12 cellular contexts compared by ENCODE assay signal in the genomic region with DNA sequence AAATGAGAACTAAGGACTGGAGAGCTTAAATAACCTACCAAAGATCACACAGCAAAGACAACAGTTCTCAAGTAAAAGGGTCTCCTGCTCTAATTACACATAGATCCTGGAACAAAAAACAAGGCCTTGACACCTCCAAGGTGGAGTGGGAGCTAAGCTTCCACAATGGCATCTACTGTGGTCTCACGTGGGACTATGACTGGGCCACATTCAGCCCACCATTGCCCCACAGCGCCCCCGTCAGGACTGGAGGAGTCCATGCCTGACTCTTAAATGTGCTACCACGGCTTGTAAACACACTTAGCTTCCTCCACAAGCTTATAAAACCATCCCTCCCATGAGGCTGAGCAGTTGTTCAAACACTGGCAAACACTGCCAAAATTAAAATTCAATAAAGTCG.
DNase-seq lines count a peak whose midpoint lies in the region; ATAC-seq and TF ChIP-seq lines count a peak whose summit lies in the region.
"Had no signal": no experiment of that assay in that cellular context is flagged by ENCODE, and none has a peak within 500 bp of the region (broad histone marks: within the 10 kb centered on the region; RNA-seq: fewer than 3 reads in every experiment).

No MANE protein-coding gene starts in this region.

- ATAC-seq in GM19452 (IDR thresholded peaks at IDR 0.05; ENCODE audit: unreplicated experiment) (no peak), upper lobe of right lung (no peak)
- ATAC-seq: body of pancreas had no signal

- no peak overlapping the region for H3K4ac ChIP-seq in mesenchymal stem cell (ENCODE audit: low read depth in 1 of 2, low read length in 2 of 2)

- no peaks in the 10 kb centered on the region for H3K79me2 ChIP-seq in MM.1S (ENCODE audit: low read length)

- no peak overlapping the region for H2BK120ac ChIP-seq in mesenchymal stem cell (ENCODE audit: low read depth, low read length)

- H3K4me3 ChIP-seq in MM.1S (ENCODE audit: low read length) = no peak overlapping the region
- H3K4me3 ChIP-seq in choroid plexus epithelial cell (ENCODE audit: low read depth, low read length) = no peak overlapping the region
- no peak overlapping the region for H3K4me3 ChIP-seq in mesenchymal stem cell (ENCODE audit: insufficient read depth in 1 of 2, low read depth in 1 of 2, low read length in 2 of 2)
- H3K4me3 ChIP-seq in upper lobe of right lung = no peak overlapping the region
- H3K4me3 ChIP-seq: BLaER1, body of pancreas had no signal

- no peak overlapping the region for H3K27ac ChIP-seq in MM.1S (ENCODE audit: low read length)
- H3K27ac ChIP-seq in mesenchymal stem cell (ENCODE audit: low read length, poor library complexity, severe bottlenecking) = no peak overlapping the region
- no peak overlapping the region for H3K27ac ChIP-seq in upper lobe of right lung
- H3K27ac ChIP-seq: BLaER1 had no signal

- no peak overlapping the region for H3K18ac ChIP-seq in mesenchymal stem cell (ENCODE audit: low read depth in 1 of 2, low read length in 2 of 2)

- no peaks in the 10 kb centered on the region for H3K79me1 ChIP-seq in mesenchymal stem cell (replicated peaks; ENCODE audit: low read length, poor library complexity, severe bottlenecking)

- TF ChIP-seq CTCF in MM.1S (IDR thresholded peaks at IDR 0.05; ENCODE audit: low read length) = peak; percentile 15
- TF ChIP-seq CTCF in choroid plexus epithelial cell (conservative IDR thresholded peaks at IDR 0.05; ENCODE audit: low read depth, low read length) = peak; percentile 28
- TF ChIP-seq CTCF in upper lobe of right lung (IDR thresholded peaks at IDR 0.05) = no peak

- no peaks in the 10 kb centered on the region for H3K36me3 ChIP-seq in MM.1S (replicated peaks; ENCODE audit: insufficient read depth, low read length)
- H3K36me3 ChIP-seq in mesenchymal stem cell (ENCODE audit: control insufficient read depth in 1 of 2, insufficient read depth in 2 of 2, low read depth in 1 of 2, low read length in 2 of 2) = no peaks in the 10 kb centered on the region
- no peaks in the 10 kb centered on the region for H3K36me3 ChIP-seq in upper lobe of right lung
- H3K36me3 ChIP-seq: BLaER1 had no signal

- H4K8ac ChIP-seq in mesenchymal stem cell (ENCODE audit: low read length) = no peak overlapping the region

- H3K23ac ChIP-seq in mesenchymal stem cell (ENCODE audit: low read length in 2 of 2) = no peak overlapping the region

- no peak overlapping the region for H2BK5ac ChIP-seq in mesenchymal stem cell (ENCODE audit: low read depth, low read length, poor library complexity, severe bottlenecking)

- DNase-seq in activated CD4-positive, alpha-beta T cell treated with anti-CD3 and anti-CD28 coated beads, Interleukin-2, amount 50 U/mL, for 48 hours = peak; percentile 56 to 58
- no peak for DNase-seq in activated CD4-positive, alpha-beta T cell treated with anti-CD3 and anti-CD28 coated beads for 1 hour
- no peak for DNase-seq in MM.1S
- DNase-seq in choroid plexus epithelial cell (ENCODE audit: low read depth) = no peak
- DNase-seq in stimulated activated CD4-positive, alpha-beta T cell treated with anti-CD3 and anti-CD28 coated beads, TNF-alpha, amount 100 ng/mL, for 48 hours (ENCODE audit: low read depth in 3 of 3) = peak; percentile 16 to 45 (median 32)
- no peak for DNase-seq in mesenchymal stem cell
- DNase-seq in upper lobe of right lung = no peak
- DNase-seq: body of pancreas, hippocampal formation, T1000 had no signal

- 79% methylated on average over 3 of the region's 5 CpGs for WGBS in mesenchymal stem cell

- H3K9ac ChIP-seq in MM.1S (ENCODE audit: low read length) = no peak overlapping the region
- H3K9ac ChIP-seq in mesenchymal stem cell (ENCODE audit: low read length) = no peak overlapping the region
- H3K9ac ChIP-seq: BLaER1 had no signal

- no peak overlapping the region for H3K14ac ChIP-seq in mesenchymal stem cell (ENCODE audit: low read length in 2 of 2)

- no peak overlapping the region for H2BK12ac ChIP-seq in mesenchymal stem cell (ENCODE audit: low read length in 2 of 2)

- intact Hi-C loops in upper lobe of right lung (cut with DNase I) = no loop called here

- no peaks in the 10 kb centered on the region for H3K9me3 ChIP-seq in MM.1S (replicated peaks; ENCODE audit: insufficient read depth, low read length)
- H3K9me3 ChIP-seq in mesenchymal stem cell (ENCODE audit: control insufficient read depth, low read length) = no peaks in the 10 kb centered on the region
- H3K9me3 ChIP-seq in upper lobe of right lung = no peaks in the 10 kb centered on the region
- H3K9me3 ChIP-seq: BLaER1, body of pancreas had no signal

- H2BK15ac ChIP-seq in mesenchymal stem cell (ENCODE audit: low read depth, poor library complexity, severe bottlenecking) = no peak overlapping the region

- no peak overlapping the region for H2AFZ ChIP-seq in MM.1S (ENCODE audit: low read length)
- no peak overlapping the region for H2AFZ ChIP-seq in mesenchymal stem cell (ENCODE audit: low read depth, low read length)

- H3F3A ChIP-seq in MM.1S (ENCODE audit: insufficient read depth, low read length) = no peaks in the 10 kb centered on the region

- no peaks in the 10 kb centered on the region for H4K20me1 ChIP-seq in MM.1S (ENCODE audit: insufficient read depth, low read length)
- H4K20me1 ChIP-seq: BLaER1 had no signal

- no peaks in the 10 kb centered on the region for H3K4me1 ChIP-seq in MM.1S (ENCODE audit: low read length)
- peaks cover 2% of the 10 kb centered on the region for H3K4me1 ChIP-seq in mesenchymal stem cell (ENCODE audit: control insufficient read depth, insufficient read depth, low read depth, low read length)
- H3K4me1 ChIP-seq in upper lobe of right lung = no peaks in the 10 kb centered on the region
- H3K4me1 ChIP-seq: body of pancreas had no signal

- no peak overlapping the region for H4K91ac ChIP-seq in mesenchymal stem cell (ENCODE audit: low read length)

- H3K4me2 ChIP-seq in MM.1S (ENCODE audit: low read depth, low read length) = no peak overlapping the region
- H3K4me2 ChIP-seq in mesenchymal stem cell (ENCODE audit: low read length, poor library complexity, severe bottlenecking) = no peak overlapping the region
- H3K4me2 ChIP-seq: BLaER1 had no signal

- no peaks in the 10 kb centered on the region for H3K9me2 ChIP-seq in MM.1S (replicated peaks; ENCODE audit: insufficient read depth, low read length)

- no peak overlapping the region for H2AK5ac ChIP-seq in mesenchymal stem cell (ENCODE audit: low read length, severe bottlenecking)

- H3K27me3 ChIP-seq in MM.1S (replicated peaks; ENCODE audit: insufficient read depth, low read length) (no peaks in the 10 kb centered on the region), mesenchymal stem cell (ENCODE audit: control insufficient read depth in 1 of 2, insufficient read depth in 1 of 2, low read length in 2 of 2) (peaks cover 0 to 14% of the 10 kb centered on the region in 2 experiments), upper lobe of right lung (no peaks in the 10 kb centered on the region)
- H3K27me3 ChIP-seq: BLaER1, body of pancreas had no signal

Comparison
In these comparisons a context has a peak if more than half of its experiments do, and no peak if none do; other contexts are left out.
1. DNase-seq: peak in activated CD4-positive, alpha-beta T cell treated with anti-CD3 and anti-CD28 coated beads, Interleukin-2, amount 50 U/mL, for 48 hours (2 of 2) and stimulated activated CD4-positive, alpha-beta T cell treated with anti-CD3 and anti-CD28 coated beads, TNF-alpha, amount 100 ng/mL, for 48 hours (3 of 3); none in activated CD4-positive, alpha-beta T cell treated with anti-CD3 and anti-CD28 coated beads for 1 hour (single experiment), MM.1S (single experiment), choroid plexus epithelial cell (single experiment), mesenchymal stem cell (single experiment) and upper lobe of right lung (single experiment).